1 cellular context compared by ENCODE assay signal in the genomic region with DNA sequence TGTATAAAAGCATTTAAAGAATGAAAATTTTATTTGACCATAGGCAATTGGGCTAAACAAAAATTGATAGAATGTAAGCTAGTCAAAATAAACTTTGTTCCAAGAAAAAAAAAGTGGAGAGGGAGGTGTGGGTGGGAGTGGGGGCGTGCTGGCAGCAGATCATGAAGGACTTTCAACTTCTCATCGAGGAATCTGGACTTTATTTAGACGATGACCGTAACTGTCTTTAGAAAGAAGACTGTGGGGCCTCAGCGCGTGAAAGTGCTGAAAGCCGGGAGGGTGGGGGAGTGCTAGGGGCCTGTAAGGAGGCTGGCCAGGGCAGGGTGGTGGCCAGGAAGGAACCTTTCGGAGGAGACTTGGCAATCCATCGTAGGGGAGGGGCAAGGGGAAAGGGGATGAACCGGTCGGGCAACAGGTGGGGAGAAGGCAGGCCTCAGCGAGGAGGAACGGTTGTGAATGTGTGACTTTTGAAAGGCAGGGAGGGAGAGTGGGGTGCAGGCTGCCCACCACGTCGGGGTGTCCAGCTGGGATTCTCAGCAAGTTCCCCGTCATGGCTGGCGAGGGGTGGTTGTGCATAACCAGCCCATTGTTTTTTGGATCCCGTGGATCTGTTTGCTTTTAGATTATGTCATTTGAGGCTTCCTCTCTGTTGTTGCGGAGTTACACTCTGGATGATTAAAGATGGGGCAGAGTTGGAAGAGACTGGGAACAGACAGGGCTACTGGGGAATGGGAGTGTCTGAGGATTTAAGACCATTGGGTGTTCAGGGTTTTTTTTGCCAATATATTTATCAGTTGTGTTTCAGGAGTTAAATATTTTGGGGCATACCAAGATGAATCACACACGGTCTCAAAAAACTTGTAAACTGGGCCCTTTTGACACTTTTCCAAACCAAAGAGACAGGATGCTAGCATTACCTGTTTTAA.
A peak's percentile ranks its signal among the peaks of the same experiment; 100 is the strongest.
TF ChIP-seq lines count a peak whose summit lies in the region.

No MANE protein-coding gene starts in this region.

TF ChIP-seq in HepG2, 621 proteins besides CTCF, POLR2A, EP300 and RAD21 (continues in another document):
- TF ChIP-seq, protein P1, sequence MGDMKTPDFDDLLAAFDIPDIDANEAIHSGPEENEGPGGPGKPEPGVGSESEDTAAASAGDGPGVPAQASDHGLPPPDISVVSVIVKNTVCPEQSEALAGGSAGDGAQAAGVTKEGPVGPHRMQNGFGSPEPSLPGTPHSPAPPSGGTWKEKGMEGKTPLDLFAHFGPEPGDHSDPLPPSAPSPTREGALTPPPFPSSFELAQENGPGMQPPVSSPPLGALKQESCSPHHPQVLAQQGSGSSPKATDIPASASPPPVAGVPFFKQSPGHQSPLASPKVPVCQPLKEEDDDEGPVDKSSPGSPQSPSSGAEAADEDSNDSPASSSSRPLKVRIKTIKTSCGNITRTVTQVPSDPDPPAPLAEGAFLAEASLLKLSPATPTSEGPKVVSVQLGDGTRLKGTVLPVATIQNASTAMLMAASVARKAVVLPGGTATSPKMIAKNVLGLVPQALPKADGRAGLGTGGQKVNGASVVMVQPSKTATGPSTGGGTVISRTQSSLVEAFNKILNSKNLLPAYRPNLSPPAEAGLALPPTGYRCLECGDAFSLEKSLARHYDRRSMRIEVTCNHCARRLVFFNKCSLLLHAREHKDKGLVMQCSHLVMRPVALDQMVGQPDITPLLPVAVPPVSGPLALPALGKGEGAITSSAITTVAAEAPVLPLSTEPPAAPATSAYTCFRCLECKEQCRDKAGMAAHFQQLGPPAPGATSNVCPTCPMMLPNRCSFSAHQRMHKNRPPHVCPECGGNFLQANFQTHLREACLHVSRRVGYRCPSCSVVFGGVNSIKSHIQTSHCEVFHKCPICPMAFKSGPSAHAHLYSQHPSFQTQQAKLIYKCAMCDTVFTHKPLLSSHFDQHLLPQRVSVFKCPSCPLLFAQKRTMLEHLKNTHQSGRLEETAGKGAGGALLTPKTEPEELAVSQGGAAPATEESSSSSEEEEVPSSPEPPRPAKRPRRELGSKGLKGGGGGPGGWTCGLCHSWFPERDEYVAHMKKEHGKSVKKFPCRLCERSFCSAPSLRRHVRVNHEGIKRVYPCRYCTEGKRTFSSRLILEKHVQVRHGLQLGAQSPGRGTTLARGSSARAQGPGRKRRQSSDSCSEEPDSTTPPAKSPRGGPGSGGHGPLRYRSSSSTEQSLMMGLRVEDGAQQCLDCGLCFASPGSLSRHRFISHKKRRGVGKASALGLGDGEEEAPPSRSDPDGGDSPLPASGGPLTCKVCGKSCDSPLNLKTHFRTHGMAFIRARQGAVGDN (CRISPR knock-in tag; IDR thresholded peaks at IDR 0.05): peak; percentile 59
- TF ChIP-seq ARNT2 (CRISPR knock-in tag; IDR thresholded peaks at IDR 0.05; ENCODE audit: low read depth) (no peak), ZFX (CRISPR knock-in tag; IDR thresholded peaks at IDR 0.05; ENCODE audit: low read depth) (peak; percentile 31; the same call in 1 of the 2 replicates), ZC3H4 (CRISPR knock-in tag; IDR thresholded peaks at IDR 0.05; ENCODE audit: borderline replicate concordance) (no peak), CCAR2 (optimal IDR thresholded peaks at IDR 0.05; ENCODE audit: low read depth, low read length) (no peak), ZBTB7B (CRISPR knock-in tag; IDR thresholded peaks at IDR 0.05) (0 out of 2 replicates have a peak, but pooled peaks have one; percentile 38), ZSCAN22 (CRISPR knock-in tag; IDR thresholded peaks at IDR 0.05) (no peak), JDP2 (CRISPR knock-in tag; IDR thresholded peaks at IDR 0.05; ENCODE audit: borderline replicate concordance) (no peak), KMT2B (CRISPR knock-in tag; IDR thresholded peaks at IDR 0.05) (0 out of 2 replicates have a peak, but pooled peaks have one; percentile 30), CREM (IDR thresholded peaks at IDR 0.05) (no peak), CREM (CRISPR knock-in tag; IDR thresholded peaks at IDR 0.05) (no peak), PHB2 (IDR thresholded peaks at IDR 0.05; ENCODE audit: partially characterized antibody) (no peak), TCF7L2 (IDR thresholded peaks at IDR 0.05; ENCODE audit: low read depth, low read length) (no peak), MTA1 (CRISPR knock-in tag; IDR thresholded peaks at IDR 0.05; ENCODE audit: borderline replicate concordance) (peak; percentile 36; the same call in 1 of the 2 replicates), ZNF850 (CRISPR knock-in tag; conservative IDR thresholded peaks at IDR 0.05) (no peak), ZNF792 (CRISPR knock-in tag; IDR thresholded peaks at IDR 0.05) (no peak), SOX6 (IDR thresholded peaks at IDR 0.05) (no peak), SOX6 (CRISPR knock-in tag; IDR thresholded peaks at IDR 0.05) (peak; percentile 83), SOX5 (CRISPR knock-in tag; IDR thresholded peaks at IDR 0.05; ENCODE audit: borderline replicate concordance) (peak; percentile 81; the same call in 1 of the 2 replicates), ZNF709 (CRISPR knock-in tag; IDR thresholded peaks at IDR 0.05) (no peak), EZH2 (conservative IDR thresholded peaks at IDR 0.05; ENCODE audit: low read depth, low read length) (no peak), U2AF2 (IDR thresholded peaks at IDR 0.05; ENCODE audit: low read depth, low read length) (no peak), GLI4 (CRISPR knock-in tag; IDR thresholded peaks at IDR 0.05; ENCODE audit: borderline replicate concordance) (no peak), CEBPG (CRISPR knock-in tag; IDR thresholded peaks at IDR 0.05) (peak; percentile 34; the same call in 1 of the 2 replicates), KLF11 (CRISPR knock-in tag; IDR thresholded peaks at IDR 0.05) (no peak), TBP (CRISPR knock-in tag; IDR thresholded peaks at IDR 0.05) (no peak), DPF2 (CRISPR knock-in tag; IDR thresholded peaks at IDR 0.05; ENCODE audit: borderline replicate concordance, low read depth) (no peak), ZNF644 (CRISPR knock-in tag; IDR thresholded peaks at IDR 0.05; ENCODE audit: low read depth) (0 out of 2 replicates have a peak, but pooled peaks have one; percentile 26), THYN1 (CRISPR knock-in tag; IDR thresholded peaks at IDR 0.05; ENCODE audit: borderline replicate concordance, low read depth) (no peak), MED1 (CRISPR knock-in tag; IDR thresholded peaks at IDR 0.05) (0 out of 2 replicates have a peak, but pooled peaks have one; percentile 10), ONECUT2 (CRISPR knock-in tag; IDR thresholded peaks at IDR 0.05) (no peak), ATAD3A (CRISPR knock-in tag; IDR thresholded peaks at IDR 0.05) (no peak), ZMAT3 (CRISPR knock-in tag; conservative IDR thresholded peaks at IDR 0.05) (no peak)
- TF ChIP-seq, protein P2, sequence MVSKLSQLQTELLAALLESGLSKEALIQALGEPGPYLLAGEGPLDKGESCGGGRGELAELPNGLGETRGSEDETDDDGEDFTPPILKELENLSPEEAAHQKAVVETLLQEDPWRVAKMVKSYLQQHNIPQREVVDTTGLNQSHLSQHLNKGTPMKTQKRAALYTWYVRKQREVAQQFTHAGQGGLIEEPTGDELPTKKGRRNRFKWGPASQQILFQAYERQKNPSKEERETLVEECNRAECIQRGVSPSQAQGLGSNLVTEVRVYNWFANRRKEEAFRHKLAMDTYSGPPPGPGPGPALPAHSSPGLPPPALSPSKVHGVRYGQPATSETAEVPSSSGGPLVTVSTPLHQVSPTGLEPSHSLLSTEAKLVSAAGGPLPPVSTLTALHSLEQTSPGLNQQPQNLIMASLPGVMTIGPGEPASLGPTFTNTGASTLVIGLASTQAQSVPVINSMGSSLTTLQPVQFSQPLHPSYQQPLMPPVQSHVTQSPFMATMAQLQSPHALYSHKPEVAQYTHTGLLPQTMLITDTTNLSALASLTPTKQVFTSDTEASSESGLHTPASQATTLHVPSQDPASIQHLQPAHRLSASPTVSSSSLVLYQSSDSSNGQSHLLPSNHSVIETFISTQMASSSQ (IDR thresholded peaks at IDR 0.05; ENCODE audit: low read depth): no peak
- TF ChIP-seq, protein P2 (CRISPR knock-in tag; IDR thresholded peaks at IDR 0.05; ENCODE audit: borderline replicate concordance): no peak
- TF ChIP-seq, protein P3, sequence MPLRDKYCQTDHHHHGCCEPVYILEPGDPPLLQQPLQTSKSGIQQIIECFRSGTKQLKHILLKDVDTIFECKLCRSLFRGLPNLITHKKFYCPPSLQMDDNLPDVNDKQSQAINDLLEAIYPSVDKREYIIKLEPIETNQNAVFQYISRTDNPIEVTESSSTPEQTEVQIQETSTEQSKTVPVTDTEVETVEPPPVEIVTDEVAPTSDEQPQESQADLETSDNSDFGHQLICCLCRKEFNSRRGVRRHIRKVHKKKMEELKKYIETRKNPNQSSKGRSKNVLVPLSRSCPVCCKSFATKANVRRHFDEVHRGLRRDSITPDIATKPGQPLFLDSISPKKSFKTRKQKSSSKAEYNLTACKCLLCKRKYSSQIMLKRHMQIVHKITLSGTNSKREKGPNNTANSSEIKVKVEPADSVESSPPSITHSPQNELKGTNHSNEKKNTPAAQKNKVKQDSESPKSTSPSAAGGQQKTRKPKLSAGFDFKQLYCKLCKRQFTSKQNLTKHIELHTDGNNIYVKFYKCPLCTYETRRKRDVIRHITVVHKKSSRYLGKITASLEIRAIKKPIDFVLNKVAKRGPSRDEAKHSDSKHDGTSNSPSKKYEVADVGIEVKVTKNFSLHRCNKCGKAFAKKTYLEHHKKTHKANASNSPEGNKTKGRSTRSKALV (CRISPR knock-in tag; IDR thresholded peaks at IDR 0.05): no peak
- TF ChIP-seq, protein P4, sequence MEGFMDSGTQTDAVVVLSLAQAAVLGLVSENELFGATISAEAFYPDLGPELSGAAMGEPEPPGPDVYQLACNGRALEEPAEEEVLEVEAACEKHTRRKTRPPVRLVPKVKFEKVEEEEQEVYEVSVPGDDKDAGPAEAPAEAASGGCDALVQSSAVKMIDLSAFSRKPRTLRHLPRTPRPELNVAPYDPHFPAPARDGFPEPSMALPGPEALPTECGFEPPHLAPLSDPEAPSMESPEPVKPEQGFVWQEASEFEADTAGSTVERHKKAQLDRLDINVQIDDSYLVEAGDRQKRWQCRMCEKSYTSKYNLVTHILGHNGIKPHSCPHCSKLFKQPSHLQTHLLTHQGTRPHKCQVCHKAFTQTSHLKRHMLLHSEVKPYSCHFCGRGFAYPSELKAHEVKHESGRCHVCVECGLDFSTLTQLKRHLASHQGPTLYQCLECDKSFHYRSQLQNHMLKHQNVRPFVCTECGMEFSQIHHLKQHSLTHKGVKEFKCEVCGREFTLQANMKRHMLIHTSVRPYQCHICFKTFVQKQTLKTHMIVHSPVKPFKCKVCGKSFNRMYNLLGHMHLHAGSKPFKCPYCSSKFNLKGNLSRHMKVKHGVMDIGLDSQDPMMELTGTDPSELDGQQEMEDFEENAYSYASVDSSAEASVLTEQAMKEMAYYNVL (CRISPR knock-in tag; IDR thresholded peaks at IDR 0.05; ENCODE audit: borderline replicate concordance): no peak
- TF ChIP-seq, protein P5, sequence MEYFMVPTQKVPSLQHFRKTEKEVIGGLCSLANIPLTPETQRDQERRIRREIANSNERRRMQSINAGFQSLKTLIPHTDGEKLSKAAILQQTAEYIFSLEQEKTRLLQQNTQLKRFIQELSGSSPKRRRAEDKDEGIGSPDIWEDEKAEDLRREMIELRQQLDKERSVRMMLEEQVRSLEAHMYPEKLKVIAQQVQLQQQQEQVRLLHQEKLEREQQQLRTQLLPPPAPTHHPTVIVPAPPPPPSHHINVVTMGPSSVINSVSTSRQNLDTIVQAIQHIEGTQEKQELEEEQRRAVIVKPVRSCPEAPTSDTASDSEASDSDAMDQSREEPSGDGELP (IDR thresholded peaks at IDR 0.05; ENCODE audit: borderline replicate concordance, low read depth): peak; percentile 24; the same call in 1 of the 2 replicates
- TF ChIP-seq, protein P6, sequence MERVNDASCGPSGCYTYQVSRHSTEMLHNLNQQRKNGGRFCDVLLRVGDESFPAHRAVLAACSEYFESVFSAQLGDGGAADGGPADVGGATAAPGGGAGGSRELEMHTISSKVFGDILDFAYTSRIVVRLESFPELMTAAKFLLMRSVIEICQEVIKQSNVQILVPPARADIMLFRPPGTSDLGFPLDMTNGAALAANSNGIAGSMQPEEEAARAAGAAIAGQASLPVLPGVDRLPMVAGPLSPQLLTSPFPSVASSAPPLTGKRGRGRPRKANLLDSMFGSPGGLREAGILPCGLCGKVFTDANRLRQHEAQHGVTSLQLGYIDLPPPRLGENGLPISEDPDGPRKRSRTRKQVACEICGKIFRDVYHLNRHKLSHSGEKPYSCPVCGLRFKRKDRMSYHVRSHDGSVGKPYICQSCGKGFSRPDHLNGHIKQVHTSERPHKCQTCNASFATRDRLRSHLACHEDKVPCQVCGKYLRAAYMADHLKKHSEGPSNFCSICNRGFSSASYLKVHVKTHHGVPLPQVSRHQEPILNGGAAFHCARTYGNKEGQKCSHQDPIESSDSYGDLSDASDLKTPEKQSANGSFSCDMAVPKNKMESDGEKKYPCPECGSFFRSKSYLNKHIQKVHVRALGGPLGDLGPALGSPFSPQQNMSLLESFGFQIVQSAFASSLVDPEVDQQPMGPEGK (CRISPR knock-in tag; IDR thresholded peaks at IDR 0.05): 0 out of 2 replicates have a peak, but pooled peaks have one; percentile 51
